1 cellular context compared by ENCODE assay signal in genomic region chr21:41283211-41283818, GRCh38.
TF ChIP-seq lines count a peak whose summit lies in the region.

No MANE protein-coding gene starts in this region.

TF ChIP-seq in HepG2, 621 proteins besides CTCF, POLR2A, EP300 and RAD21 (continued from another document):
- TF ChIP-seq ZNF318 (CRISPR knock-in tag; IDR thresholded peaks at IDR 0.05), result no peak
- TF ChIP-seq TEAD3 (CRISPR knock-in tag; optimal IDR thresholded peaks at IDR 0.05; ENCODE audit: borderline replicate concordance), result peak; percentile 55
- TF ChIP-seq THAP11 (CRISPR knock-in tag; IDR thresholded peaks at IDR 0.05), result 0 out of 2 replicates have a peak, but pooled peaks have one; percentile 19
- peak; percentile 75 for TF ChIP-seq CEBPB (IDR thresholded peaks at IDR 0.05; ENCODE audit: borderline replicate concordance, low read depth, low read length)
- peak; percentile 50; the same call in 1 of the 2 replicates for TF ChIP-seq BCL6 (CRISPR knock-in tag; IDR thresholded peaks at IDR 0.05)
- TF ChIP-seq HMGXB4 (CRISPR knock-in tag; IDR thresholded peaks at IDR 0.05; ENCODE audit: borderline replicate concordance in 1 of 2, low read depth in 1 of 2), result 0 out of 4 replicates have a peak, but pooled peaks of 1 of the 2 experiments have one; percentile 22
- TF ChIP-seq NFE2L2 (IDR thresholded peaks at IDR 0.05; ENCODE audit: low read length), result peak; percentile 61; the same call in 1 of the 2 replicates
- no peak for TF ChIP-seq DMTF1 (CRISPR knock-in tag; IDR thresholded peaks at IDR 0.05)
- TF ChIP-seq STAG1 (CRISPR knock-in tag; IDR thresholded peaks at IDR 0.05), result peak; percentile 98
- peak; percentile 31 for TF ChIP-seq CEBPG (CRISPR knock-in tag; IDR thresholded peaks at IDR 0.05)
- TF ChIP-seq ZNF713 (CRISPR knock-in tag; IDR thresholded peaks at IDR 0.05), result no peak
- peak; percentile 97 for TF ChIP-seq SMC3 (IDR thresholded peaks at IDR 0.05; ENCODE audit: low read length)
- 0 out of 2 replicates have a peak, but pooled peaks have one; percentile 14 for TF ChIP-seq ARID5B (CRISPR knock-in tag; IDR thresholded peaks at IDR 0.05)
- no peak for TF ChIP-seq CENPX (CRISPR knock-in tag; IDR thresholded peaks at IDR 0.05)
